ENCODE assay signal across 31 cellular contexts in the genomic region with DNA sequence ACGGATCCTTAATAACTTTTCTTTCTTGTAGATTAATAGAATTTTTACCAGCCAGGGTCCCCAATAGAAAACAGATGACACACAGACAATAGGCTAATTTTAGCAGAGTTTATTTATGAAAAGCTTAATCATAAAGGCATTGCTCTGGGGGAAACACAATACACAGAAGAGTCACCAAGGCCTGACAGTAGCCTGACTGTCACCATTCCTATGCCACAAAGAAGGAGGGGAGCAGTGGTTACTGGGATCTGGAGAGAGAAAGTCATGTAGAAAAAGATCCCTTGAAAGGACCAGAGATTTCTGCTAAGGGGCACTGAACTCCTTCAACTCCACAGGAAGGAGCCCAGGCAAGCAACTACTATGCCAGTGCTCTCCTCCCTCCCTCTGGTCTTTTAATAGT.
"Had no signal": no experiment of that assay in that cellular context is flagged by ENCODE, and none has a peak within 500 bp of the region (broad histone marks: within the 10 kb centered on the region; RNA-seq: fewer than 3 reads in every experiment).

No MANE protein-coding gene starts in this region.

- H3K4me1 ChIP-seq: heart right ventricle, left ventricle myocardium inferior, neural progenitor cell, parathyroid adenoma, psoas muscle, right atrium auricular region, right lobe of liver, suprapubic skin, tibial artery, upper lobe of right lung, uterus had no signal

- H3K36me3 Mint-ChIP-seq: naive B cell; natural killer cell; neural progenitor cell; stimulated activated effector memory CD8-positive, alpha-beta T cell treated with anti-CD3 and anti-CD28 coated beads, Interleukin-12 subunit alpha, Interleukin-12 subunit beta, amount 100 ng/mL, for 72 hours had no signal

- H3K27me3 ChIP-seq: heart right ventricle, hepatocyte, neural progenitor cell, right atrium auricular region, right lobe of liver, suprapubic skin, tibial artery, upper lobe of right lung, uterus had no signal

- H3K79me2 ChIP-seq: hepatocyte, parathyroid adenoma had no signal

- H3K4me2 ChIP-seq: hepatocyte, neural progenitor cell had no signal

- H3K36me3 ChIP-seq: heart right ventricle, left ventricle myocardium inferior, neural progenitor cell, neutrophil, right atrium auricular region, right lobe of liver, suprapubic skin, thoracic aorta, tibial artery, upper lobe of right lung, uterus had no signal

- H3K27ac ChIP-seq: heart right ventricle, hepatocyte, left ventricle myocardium inferior, neural progenitor cell, neutrophil, parathyroid adenoma, psoas muscle, right atrium auricular region, right lobe of liver, skin epidermis, suprapubic skin, thoracic aorta, tibial artery, upper lobe of right lung, uterus had no signal

- H3K4me1 Mint-ChIP-seq: memory B cell; naive B cell; natural killer cell; nephron progenitor cell; neural progenitor cell; stimulated activated effector memory CD8-positive, alpha-beta T cell treated with anti-CD3 and anti-CD28 coated beads, Interleukin-12 subunit alpha, Interleukin-12 subunit beta, amount 100 ng/mL, for 72 hours had no signal

- H2AFZ ChIP-seq: hepatocyte, neural progenitor cell, parathyroid adenoma had no signal

- H3K4me3 ChIP-seq: heart right ventricle, hepatocyte, left ventricle myocardium inferior, lung, mucosa of descending colon, neural progenitor cell, psoas muscle, right atrium auricular region, right lobe of liver, skin epidermis, suprapubic skin, thoracic aorta, tibial artery, upper lobe of right lung, uterus had no signal

- H3K9me3 ChIP-seq: neutrophil, psoas muscle, right lobe of liver, upper lobe of right lung, uterus had no signal

- H3K27ac Mint-ChIP-seq: memory B cell; naive B cell; natural killer cell; nephron progenitor cell; neural progenitor cell; stimulated activated effector memory CD8-positive, alpha-beta T cell treated with anti-CD3 and anti-CD28 coated beads, Interleukin-12 subunit alpha, Interleukin-12 subunit beta, amount 100 ng/mL, for 72 hours; stimulated activated naive CD8-positive, alpha-beta T cell treated with anti-CD3 and anti-CD28 coated beads, Interleukin-15, Interleukin-2, amounts not matched to agents 100 ng/mL and 50 ng/mL, for 24 hours had no signal

- H3K4me3 Mint-ChIP-seq: memory B cell; naive B cell; natural killer cell; nephron progenitor cell; neural progenitor cell; stimulated activated effector memory CD8-positive, alpha-beta T cell treated with anti-CD3 and anti-CD28 coated beads, Interleukin-12 subunit alpha, Interleukin-12 subunit beta, amount 100 ng/mL, for 72 hours; stimulated activated naive CD8-positive, alpha-beta T cell treated with anti-CD3 and anti-CD28 coated beads, Interleukin-15, Interleukin-2, amounts not matched to agents 100 ng/mL and 50 ng/mL, for 24 hours had no signal

- H3K9ac ChIP-seq: neural progenitor cell, parathyroid adenoma had no signal

- DNase-seq: heart right ventricle; islet precursor cell; left ventricle myocardium inferior; midbrain; mucosa of descending colon; naive B cell; natural killer cell; nephron progenitor cell; occipital lobe; psoas muscle; right lobe of liver; stimulated activated CD4-positive, alpha-beta T cell treated with anti-CD3 and anti-CD28 coated beads, Interleukin-12 subunit alpha, Interleukin-12 subunit beta, amount 100 ng/mL, for 4 hours; stimulated activated CD4-positive, alpha-beta T cell treated with anti-CD3 and anti-CD28 coated beads, Interleukin-15, amount 100 ng/mL, for 24 hours; stimulated activated CD4-positive, alpha-beta T cell treated with anti-CD3 and anti-CD28 coated beads, Interleukin-4, amount 100 ng/mL, for 24 hours; stimulated activated naive CD4-positive, alpha-beta T cell; tibial artery; trophoblast cell; upper lobe of right lung; uterus had no signal
